9 cellular contexts compared by ENCODE assay signal in genomic region chr7:1055084-1055450, GRCh38. TPM values are rescaled to one million over a fixed set of nuclear protein-coding genes. Genes with fewer than 3 reads are reported as not detected.
A peak's percentile ranks its signal among the peaks of the same experiment; 100 is the strongest.
DNase-seq lines count a peak whose midpoint lies in the region; ATAC-seq and TF ChIP-seq lines count a peak whose summit lies in the region.
"Had no signal": no experiment of that assay in that cellular context is flagged by ENCODE, and none has a peak within 500 bp of the region (broad histone marks: within the 10 kb centered on the region; RNA-seq: fewer than 3 reads in every experiment).

No MANE protein-coding gene starts in this region.

- peak overlapping the region; percentile 86 for H3K27ac Mint-ChIP-seq in CD4-positive, alpha-beta T cell
- H3K27ac Mint-ChIP-seq in T-helper 1 cell treated with Interleukin-12 subunit alpha and Interleukin-12 subunit beta and Interleukin-4 antibody, amounts not matched to agents 30 μg/mL and 1 μg/mL, for 36 hours = peak overlapping the region; percentile 52

- no peaks in the 10 kb centered on the region for H3K9me3 ChIP-seq in CD4-positive, alpha-beta T cell (ENCODE audit: control insufficient read depth, low read length)
- H3K9me3 ChIP-seq in neuronal stem cell (replicated peaks in 1 of 2; ENCODE audit: control insufficient read depth in 2 of 2, insufficient read depth in 1 of 2, low read depth in 1 of 2, low read length in 2 of 2) = no peaks in the 10 kb centered on the region
- H3K9me3 ChIP-seq in MG63 = no peaks in the 10 kb centered on the region

- peak overlapping the region; percentile 80 for H3K4ac ChIP-seq in neuronal stem cell (ENCODE audit: low read length)

- H2BK15ac ChIP-seq in neuronal stem cell (ENCODE audit: low read length) = peak overlapping the region; percentile 49

- CTCF ChIA-PET in CD4-positive, alpha-beta T cell (lab: Charles Lee) = interaction anchor here (0.8 to 2.3 kb wide), 3 partner anchors 10 to 62 kb away, joined by 4 to 5 read pairs (median 4); partner anchors contain the start of gene GPR146

- H3K36me3 ChIP-seq in neuronal stem cell (replicated peaks in 1 of 2; ENCODE audit: control insufficient read depth in 2 of 2, insufficient read depth in 2 of 2, low read length in 2 of 2) = peaks cover 7 to 9% of the 10 kb centered on the region in 2 donors
- H3K36me3 ChIP-seq in MG63 = no peaks in the 10 kb centered on the region

- H3K27me3 Mint-ChIP-seq in CD4-positive, alpha-beta T cell = no peaks in the 10 kb centered on the region
- H3K27me3 Mint-ChIP-seq in T-helper 1 cell treated with Interleukin-12 subunit alpha and Interleukin-12 subunit beta and Interleukin-4 antibody, amounts not matched to agents 30 μg/mL and 1 μg/mL, for 36 hours (ENCODE audit: low read depth) = no peaks in the 10 kb centered on the region

- WGBS in neuronal stem cell (ENCODE audit: extremely low coverage in 2 of 2, insufficient read length in 2 of 2, insufficient replicate concordance in 1 of 2), 2 donors = no CpG with 5 or more reads among the region's 22 CpGs

- peaks cover 37% of the 10 kb centered on the region for H3K4me1 Mint-ChIP-seq in CD4-positive, alpha-beta T cell (ENCODE audit: low read depth)
- H3K4me1 Mint-ChIP-seq in T-helper 1 cell treated with Interleukin-12 subunit alpha and Interleukin-12 subunit beta and Interleukin-4 antibody, amounts not matched to agents 30 μg/mL and 1 μg/mL, for 36 hours (ENCODE audit: low read depth) = peaks cover 15% of the 10 kb centered on the region

- no peak for TF ChIP-seq CTCF in CD4-positive, alpha-beta T cell (IDR thresholded peaks at IDR 0.05)
- TF ChIP-seq CTCF in choroid plexus epithelial cell (conservative IDR thresholded peaks at IDR 0.05; ENCODE audit: low read depth, low read length) = no peak

- H2BK120ac ChIP-seq in neuronal stem cell (ENCODE audit: low read depth, low read length) = no peak overlapping the region

- H4K91ac ChIP-seq in neuronal stem cell (ENCODE audit: low read depth, low read length, poor library complexity) = peak overlapping the region; percentile 68

- no peaks in the 10 kb centered on the region for H3K9me3 Mint-ChIP-seq in CD4-positive, alpha-beta T cell
- no peaks in the 10 kb centered on the region for H3K9me3 Mint-ChIP-seq in T-helper 1 cell treated with Interleukin-12 subunit alpha and Interleukin-12 subunit beta and Interleukin-4 antibody, amounts not matched to agents 30 μg/mL and 1 μg/mL, for 36 hours

- H3K27me3 ChIP-seq in CD4-positive, alpha-beta T cell (ENCODE audit: control insufficient read depth, insufficient read depth, low read length) = no peaks in the 10 kb centered on the region
- no peaks in the 10 kb centered on the region for H3K27me3 ChIP-seq in neuronal stem cell (ENCODE audit: control insufficient read depth in 3 of 3, insufficient read depth in 3 of 3, low read depth in 1 of 3, low read length in 3 of 3)
- no peaks in the 10 kb centered on the region for H3K27me3 ChIP-seq in MG63

- H3K4me2 ChIP-seq in neuronal stem cell (ENCODE audit: insufficient read depth, low read length, poor library complexity, severe bottlenecking) = no peak overlapping the region

- H2BK5ac ChIP-seq in neuronal stem cell (ENCODE audit: low read length) = peak overlapping the region; percentile 44

- peak overlapping the region; percentile 74 for H3K9ac ChIP-seq in neuronal stem cell (ENCODE audit: low read depth, low read length, poor library complexity)

- intact Hi-C loops in CD4-positive, alpha-beta T cell (cut with DNase I, micrococcal nuclease) = no loop called here

- peaks cover 24 to 38% of the 10 kb centered on the region in 2 donors for H3K4me1 ChIP-seq in neuronal stem cell (ENCODE audit: control insufficient read depth in 2 of 2, insufficient read depth in 1 of 2, low read depth in 1 of 2, low read length in 2 of 2)

- peak; percentile 33 to 78 (median 64) for DNase-seq in CD4-positive, alpha-beta T cell
- DNase-seq in choroid plexus epithelial cell (ENCODE audit: low read depth) (peak; percentile 90), neuronal stem cell (ENCODE audit: low spot score) (no peak), D341Med (ENCODE audit: low spot score) (no peak), NOMO-1 treated with DMSO at 0.1 percent for 48 hours (lab: John Stamatoyannopoulos, UW; ENCODE audit: unreplicated experiment) (no peak), NCI-H2081 treated with DMSO at 0.1 percent for 48 hours (lab: John Stamatoyannopoulos, UW) (no peak), MG63 (no peak)

- H3K14ac ChIP-seq in neuronal stem cell (ENCODE audit: low read length) = peak overlapping the region; percentile 3

- H3K18ac ChIP-seq in neuronal stem cell (ENCODE audit: low read length) = peak overlapping the region; percentile 94

- POLR2A ChIA-PET in CD4-positive, alpha-beta T cell (lab: Charles Lee) = interaction anchor here (1.8 to 2.3 kb wide), 4 partner anchors 10 to 83 kb away, joined by 6 to 11 read pairs (median 10); partner anchors contain the start of genes COX19 and GPR146

- peaks cover 11% of the 10 kb centered on the region for H3K79me1 ChIP-seq in neuronal stem cell (ENCODE audit: low read depth, low read length)

- H3K4me3 Mint-ChIP-seq in CD4-positive, alpha-beta T cell = peak overlapping the region; percentile 95
- H3K4me3 Mint-ChIP-seq in T-helper 1 cell treated with Interleukin-12 subunit alpha and Interleukin-12 subunit beta and Interleukin-4 antibody, amounts not matched to agents 30 μg/mL and 1 μg/mL, for 36 hours = peak overlapping the region; percentile 71

- peak overlapping the region; percentile 46 for H3K27ac ChIP-seq in CD4-positive, alpha-beta T cell (ENCODE audit: low read depth, low read length)
- peak overlapping the region; percentile 65 for H3K27ac ChIP-seq in neuronal stem cell (replicated peaks; ENCODE audit: low read length)

- no peak overlapping the region for H4K8ac ChIP-seq in neuronal stem cell (ENCODE audit: low read depth, low read length)

- H3K4me3 ChIP-seq in choroid plexus epithelial cell (ENCODE audit: low read depth, low read length) (peak overlapping the region; percentile 17), neuronal stem cell (ENCODE audit: low read length in 2 of 2) (no peak overlapping the region), MG63 (no peak overlapping the region)

- peak overlapping the region; percentile 80 for H3K23ac ChIP-seq in neuronal stem cell (ENCODE audit: low read depth, low read length, poor library complexity)

- H3K36me3 Mint-ChIP-seq in CD4-positive, alpha-beta T cell (ENCODE audit: low read depth) = peaks cover 22% of the 10 kb centered on the region
- H3K36me3 Mint-ChIP-seq in T-helper 1 cell treated with Interleukin-12 subunit alpha and Interleukin-12 subunit beta and Interleukin-4 antibody, amounts not matched to agents 30 μg/mL and 1 μg/mL, for 36 hours (ENCODE audit: low read depth) = peaks cover 2% of the 10 kb centered on the region

- peak; percentile 78 for ATAC-seq in CD4-positive, alpha-beta T cell (ENCODE audit: poor library complexity)

- H2AFZ ChIP-seq in neuronal stem cell (ENCODE audit: low read length) = no peak overlapping the region

- peak overlapping the region; percentile 67 for H2BK12ac ChIP-seq in neuronal stem cell (ENCODE audit: low read length)

- peak overlapping the region; percentile 66 for H2AK5ac ChIP-seq in neuronal stem cell (ENCODE audit: low read depth, low read length)

RNA-seq across cellular contexts. Expression of gene GPR146, which starts 10.7 kb away (rescaled TPM):
- 10 to 100 TPM in 1 of 2 experiments, 1 to 10 TPM in 1; 9.9 to 13.7 TPM for total RNA-seq in CD4-positive, alpha-beta T cell
- polyA plus RNA-seq in neuronal stem cell (2013, experiment 1 of 2) = 1.7 TPM
- 1.5 TPM for polyA plus RNA-seq in neuronal stem cell (2013, experiment 2 of 2)
- 1.5 TPM in 1 of 2 replicates, not detected in the other for total RNA-seq in MG63 (2014; rRNA removed; shearing (Covaris generic); ENCODE audit: low replicate concordance)

RNA-seq across cellular contexts. Expression of gene GPER1, which starts 32.8 kb away (rescaled TPM):
- not detected for total RNA-seq in CD4-positive, alpha-beta T cell
- 0.63 TPM for polyA plus RNA-seq in neuronal stem cell (2013, experiment 1 of 2)
- 0.66 TPM for polyA plus RNA-seq in neuronal stem cell (2013, experiment 2 of 2)
- total RNA-seq in MG63 (2014; rRNA removed; shearing (Covaris generic); ENCODE audit: low replicate concordance) = 2.2 and 2.8 TPM in 2 replicates
- total RNA-seq: T-helper 1 cell treated with Interleukin-12 subunit alpha and Interleukin-12 subunit beta and Interleukin-4 antibody, amounts not matched to agents 30 ng/mL and 1 ng/mL, for 36 hours had no signal

Comparison
In these comparisons a context has a peak if more than half of its experiments do, and no peak if none do; other contexts are left out.
1. DNase-seq: peak in CD4-positive, alpha-beta T cell (10 of 10) and choroid plexus epithelial cell (single experiment); none in neuronal stem cell (single experiment), D341Med (single experiment), NOMO-1 treated with DMSO at 0.1 percent for 48 hours (single experiment), NCI-H2081 treated with DMSO at 0.1 percent for 48 hours (single experiment) and MG63 (single experiment).